ENCODE assay signal across 10 cellular contexts in genomic region chr2:46329803-46330775, GRCh38. TPM values are rescaled to one million over a fixed set of nuclear protein-coding genes. Genes with fewer than 3 reads are reported as not detected.
DNase-seq lines count a peak whose midpoint lies in the region; ATAC-seq and TF ChIP-seq lines count a peak whose summit lies in the region.
"Had no signal": no experiment of that assay in that cellular context is flagged by ENCODE, and none has a peak within 500 bp of the region (broad histone marks: within the 10 kb centered on the region; RNA-seq: fewer than 3 reads in every experiment).

No MANE protein-coding gene starts in this region.

- DNase-seq in BJ (ENCODE audit: low read depth): peak; percentile 81
- DNase-seq in MV-4-11 (lab: John Stamatoyannopoulos, UW): peak; percentile 81
- DNase-seq in epithelial cell of esophagus (ENCODE audit: low read depth): peak; percentile 95
- peak; percentile 67 for DNase-seq in osteoblast (ENCODE audit: insufficient read length, low spot score, missing footprints)
- no peak for DNase-seq in activated CD8-positive, alpha-beta memory T cell treated with anti-CD3 and anti-CD28 coated beads for 24 hours
- DNase-seq: activated CD4-positive, alpha-beta T cell treated with anti-CD3 and anti-CD28 coated beads for 4 hours; NCI-H1930 had no signal

- H4K20me1 ChIP-seq in osteoblast (ENCODE audit: insufficient read depth, low read length): peaks cover 3% of the 10 kb centered on the region

- H3K27me3 ChIP-seq in BJ (ENCODE audit: control insufficient read depth, insufficient read depth, low read length) (no peaks in the 10 kb centered on the region), osteoblast (ENCODE audit: insufficient read depth, low read length) (no peaks in the 10 kb centered on the region)

- peaks cover 76% of the 10 kb centered on the region for H3K79me2 ChIP-seq in osteoblast (ENCODE audit: insufficient read depth, low read length)

- H3K4me2 ChIP-seq in osteoblast (ENCODE audit: insufficient read depth, low read length): peak overlapping the region; percentile 73

- CTCF ChIA-PET in BJ (lab: Yijun Ruan, JAX): interaction anchor here (0.8 to 1.5 kb wide), 4 partner anchors 12 to 36 kb away, joined by 3 to 4 read pairs (median 3); no protein-coding TSS in a partner anchor

- POLR2A ChIA-PET in BJ (lab: Charles Lee): interaction anchor here (0.6 kb wide), 1 partner anchor 31 kb away, joined by 5 read pairs; no protein-coding TSS in a partner anchor

- H3K4me1 ChIP-seq in osteoblast (ENCODE audit: insufficient read depth, low read length): peaks cover 78% of the 10 kb centered on the region

- ATAC-seq in HG03469 (IDR thresholded peaks at IDR 0.05; ENCODE audit: unreplicated experiment): no peak
- no peak for ATAC-seq in GM19023 (IDR thresholded peaks at IDR 0.05; ENCODE audit: unreplicated experiment)
- ATAC-seq in HG02970 (IDR thresholded peaks at IDR 0.05; ENCODE audit: low FRiP score, unreplicated experiment): no peak

- H3K27ac ChIP-seq in osteoblast (ENCODE audit: low read depth, low read length): peak overlapping the region; percentile 99

- H3K4me3 ChIP-seq in BJ (ENCODE audit: low read depth, low read length): no peak overlapping the region
- no peak overlapping the region for H3K4me3 ChIP-seq in epithelial cell of esophagus (ENCODE audit: low read length)
- peak overlapping the region; percentile 23 for H3K4me3 ChIP-seq in osteoblast (ENCODE audit: insufficient read depth, low read length)

- no peaks in the 10 kb centered on the region for H3K9me3 ChIP-seq in osteoblast (ENCODE audit: low read depth, low read length)

- TF ChIP-seq CTCF in BJ (IDR thresholded peaks at IDR 0.05; ENCODE audit: insufficient read depth, low read depth, low read length) (no peak), epithelial cell of esophagus (IDR thresholded peaks at IDR 0.05; ENCODE audit: insufficient read depth, low read depth, low read length, missing control alignments) (no peak), osteoblast (IDR thresholded peaks at IDR 0.05; ENCODE audit: extremely low read depth, low read depth, low read length) (no peak)

- H2AFZ ChIP-seq in osteoblast (ENCODE audit: low read length): no peak overlapping the region

- H3K36me3 ChIP-seq in BJ (ENCODE audit: control insufficient read depth, insufficient read depth, low read length) (no peaks in the 10 kb centered on the region), osteoblast (ENCODE audit: insufficient read depth, low read length) (no peaks in the 10 kb centered on the region)

RNA-seq across cellular contexts. Expression of gene EPAS1, which starts 32.9 kb away (rescaled TPM):
- 312 and 531 TPM in 2 replicates for polyA plus RNA-seq in BJ (2011; rRNA removed)
- 229 and 279 TPM in 2 replicates for polyA minus RNA-seq in BJ (2011; rRNA and poly(A)+ RNA removed)
- total RNA-seq in osteoblast: 198 and 260 TPM in 2 replicates
